In genomic region chr13:100588350-100589177, GRCh38 we compare ENCODE assay signal across 1 cellular context.
TF ChIP-seq lines count a peak whose summit lies in the region.

Gene GGACT, minus strand, starts transcription at chr13:100588789. Its CDS starts 56,198 bp downstream, at chr13:100532591.

TF ChIP-seq in HEK293, 187 proteins besides CTCF, POLR2A, EP300 and RAD21 (continued from another document and continues in another):
- TF ChIP-seq PRDM10 (tag by site-specific recombination; IDR thresholded peaks at IDR 0.05) (no peak), ZFP3 (tag by site-specific recombination; IDR thresholded peaks at IDR 0.05; ENCODE audit: low read depth) (no peak), ZBTB17 (tag by site-specific recombination; IDR thresholded peaks at IDR 0.05) (no peak), ZNF366 (tag by site-specific recombination; conservative IDR thresholded peaks at IDR 0.05) (no peak), SP7 (tag by site-specific recombination; IDR thresholded peaks at IDR 0.05) (peak; percentile 27; the same call in 1 of the 2 replicates), GLIS2 (tag by site-specific recombination; IDR thresholded peaks at IDR 0.05) (peak; percentile 34; the same call in 1 of the 2 replicates), WT1 (tag by site-specific recombination; IDR thresholded peaks at IDR 0.05) (no peak), BCL11A (tag by site-specific recombination; IDR thresholded peaks at IDR 0.05; ENCODE audit: low read depth) (no peak), PBX3 (CRISPR knock-in tag; IDR thresholded peaks at IDR 0.05) (no peak), ZNF596 (tag by site-specific recombination; IDR thresholded peaks at IDR 0.05) (peak; percentile 39; the same call in 1 of the 2 replicates), ZBTB44 (tag by site-specific recombination; IDR thresholded peaks at IDR 0.05) (peak; percentile 63), YY2 (tag by site-specific recombination; IDR thresholded peaks at IDR 0.05) (no peak), ZNF184 (tag by site-specific recombination; IDR thresholded peaks at IDR 0.05) (no peak), ZNF266 (tag by site-specific recombination; IDR thresholded peaks at IDR 0.05; ENCODE audit: low read depth) (no peak), INSM2 (tag by site-specific recombination; IDR thresholded peaks at IDR 0.05) (no peak), ZNF19 (tag by site-specific recombination; IDR thresholded peaks at IDR 0.05; ENCODE audit: low read depth) (no peak), GLIS1 (tag by site-specific recombination; IDR thresholded peaks at IDR 0.05) (no peak), ZNF324 (tag by site-specific recombination; IDR thresholded peaks at IDR 0.05) (no peak), ZXDB (tag by site-specific recombination; IDR thresholded peaks at IDR 0.05) (peak; percentile 53; the same call in 1 of the 2 replicates), ZNF10 (tag by site-specific recombination; IDR thresholded peaks at IDR 0.05) (no peak), ZFP37 (tag by site-specific recombination; IDR thresholded peaks at IDR 0.05) (no peak), HOXC10 (CRISPR knock-in tag; IDR thresholded peaks at IDR 0.05) (no peak; the same call in 1 of the 2 replicates), GLI4 (tag by site-specific recombination; IDR thresholded peaks at IDR 0.05) (no peak), ZNF394 (tag by site-specific recombination; IDR thresholded peaks at IDR 0.05; ENCODE audit: borderline replicate concordance) (no peak), ZNF16 (tag by site-specific recombination; IDR thresholded peaks at IDR 0.05; ENCODE audit: low read depth) (no peak), ZNF174 (tag by site-specific recombination; IDR thresholded peaks at IDR 0.05) (no peak)
- TF ChIP-seq, protein P1, sequence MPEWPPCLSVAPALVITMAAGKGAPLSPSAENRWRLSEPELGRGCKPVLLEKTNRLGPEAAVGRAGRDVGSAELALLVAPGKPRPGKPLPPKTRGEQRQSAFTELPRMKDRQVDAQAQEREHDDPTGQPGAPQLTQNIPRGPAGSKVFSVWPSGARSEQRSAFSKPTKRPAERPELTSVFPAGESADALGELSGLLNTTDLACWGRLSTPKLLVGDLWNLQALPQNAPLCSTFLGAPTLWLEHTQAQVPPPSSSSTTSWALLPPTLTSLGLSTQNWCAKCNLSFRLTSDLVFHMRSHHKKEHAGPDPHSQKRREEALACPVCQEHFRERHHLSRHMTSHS (tag by site-specific recombination; IDR thresholded peaks at IDR 0.05) = no peak
- TF ChIP-seq, protein P2, sequence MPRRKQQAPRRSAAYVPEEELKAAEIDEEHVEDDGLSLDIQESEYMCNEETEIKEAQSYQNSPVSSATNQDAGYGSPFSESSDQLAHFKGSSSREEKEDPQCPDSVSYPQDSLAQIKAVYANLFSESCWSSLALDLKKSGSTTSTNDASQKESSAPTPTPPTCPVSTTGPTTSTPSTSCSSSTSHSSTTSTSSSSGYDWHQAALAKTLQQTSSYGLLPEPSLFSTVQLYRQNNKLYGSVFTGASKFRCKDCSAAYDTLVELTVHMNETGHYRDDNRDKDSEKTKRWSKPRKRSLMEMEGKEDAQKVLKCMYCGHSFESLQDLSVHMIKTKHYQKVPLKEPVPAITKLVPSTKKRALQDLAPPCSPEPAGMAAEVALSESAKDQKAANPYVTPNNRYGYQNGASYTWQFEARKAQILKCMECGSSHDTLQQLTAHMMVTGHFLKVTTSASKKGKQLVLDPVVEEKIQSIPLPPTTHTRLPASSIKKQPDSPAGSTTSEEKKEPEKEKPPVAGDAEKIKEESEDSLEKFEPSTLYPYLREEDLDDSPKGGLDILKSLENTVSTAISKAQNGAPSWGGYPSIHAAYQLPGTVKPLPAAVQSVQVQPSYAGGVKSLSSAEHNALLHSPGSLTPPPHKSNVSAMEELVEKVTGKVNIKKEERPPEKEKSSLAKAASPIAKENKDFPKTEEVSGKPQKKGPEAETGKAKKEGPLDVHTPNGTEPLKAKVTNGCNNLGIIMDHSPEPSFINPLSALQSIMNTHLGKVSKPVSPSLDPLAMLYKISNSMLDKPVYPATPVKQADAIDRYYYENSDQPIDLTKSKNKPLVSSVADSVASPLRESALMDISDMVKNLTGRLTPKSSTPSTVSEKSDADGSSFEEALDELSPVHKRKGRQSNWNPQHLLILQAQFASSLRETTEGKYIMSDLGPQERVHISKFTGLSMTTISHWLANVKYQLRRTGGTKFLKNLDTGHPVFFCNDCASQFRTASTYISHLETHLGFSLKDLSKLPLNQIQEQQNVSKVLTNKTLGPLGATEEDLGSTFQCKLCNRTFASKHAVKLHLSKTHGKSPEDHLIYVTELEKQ (tag by site-specific recombination; IDR thresholded peaks at IDR 0.05; ENCODE audit: borderline replicate concordance) = no peak
- TF ChIP-seq, protein P3, sequence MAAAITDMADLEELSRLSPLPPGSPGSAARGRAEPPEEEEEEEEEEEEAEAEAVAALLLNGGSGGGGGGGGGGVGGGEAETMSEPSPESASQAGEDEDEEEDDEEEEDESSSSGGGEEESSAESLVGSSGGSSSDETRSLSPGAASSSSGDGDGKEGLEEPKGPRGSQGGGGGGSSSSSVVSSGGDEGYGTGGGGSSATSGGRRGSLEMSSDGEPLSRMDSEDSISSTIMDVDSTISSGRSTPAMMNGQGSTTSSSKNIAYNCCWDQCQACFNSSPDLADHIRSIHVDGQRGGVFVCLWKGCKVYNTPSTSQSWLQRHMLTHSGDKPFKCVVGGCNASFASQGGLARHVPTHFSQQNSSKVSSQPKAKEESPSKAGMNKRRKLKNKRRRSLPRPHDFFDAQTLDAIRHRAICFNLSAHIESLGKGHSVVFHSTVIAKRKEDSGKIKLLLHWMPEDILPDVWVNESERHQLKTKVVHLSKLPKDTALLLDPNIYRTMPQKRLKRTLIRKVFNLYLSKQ (tag by site-specific recombination; IDR thresholded peaks at IDR 0.05; ENCODE audit: borderline replicate concordance) = no peak
- TF ChIP-seq, protein P4, sequence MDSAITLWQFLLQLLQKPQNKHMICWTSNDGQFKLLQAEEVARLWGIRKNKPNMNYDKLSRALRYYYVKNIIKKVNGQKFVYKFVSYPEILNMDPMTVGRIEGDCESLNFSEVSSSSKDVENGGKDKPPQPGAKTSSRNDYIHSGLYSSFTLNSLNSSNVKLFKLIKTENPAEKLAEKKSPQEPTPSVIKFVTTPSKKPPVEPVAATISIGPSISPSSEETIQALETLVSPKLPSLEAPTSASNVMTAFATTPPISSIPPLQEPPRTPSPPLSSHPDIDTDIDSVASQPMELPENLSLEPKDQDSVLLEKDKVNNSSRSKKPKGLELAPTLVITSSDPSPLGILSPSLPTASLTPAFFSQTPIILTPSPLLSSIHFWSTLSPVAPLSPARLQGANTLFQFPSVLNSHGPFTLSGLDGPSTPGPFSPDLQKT (IDR thresholded peaks at IDR 0.05; ENCODE audit: borderline replicate concordance, low read depth, low read length) = no peak
- TF ChIP-seq, protein P5, sequence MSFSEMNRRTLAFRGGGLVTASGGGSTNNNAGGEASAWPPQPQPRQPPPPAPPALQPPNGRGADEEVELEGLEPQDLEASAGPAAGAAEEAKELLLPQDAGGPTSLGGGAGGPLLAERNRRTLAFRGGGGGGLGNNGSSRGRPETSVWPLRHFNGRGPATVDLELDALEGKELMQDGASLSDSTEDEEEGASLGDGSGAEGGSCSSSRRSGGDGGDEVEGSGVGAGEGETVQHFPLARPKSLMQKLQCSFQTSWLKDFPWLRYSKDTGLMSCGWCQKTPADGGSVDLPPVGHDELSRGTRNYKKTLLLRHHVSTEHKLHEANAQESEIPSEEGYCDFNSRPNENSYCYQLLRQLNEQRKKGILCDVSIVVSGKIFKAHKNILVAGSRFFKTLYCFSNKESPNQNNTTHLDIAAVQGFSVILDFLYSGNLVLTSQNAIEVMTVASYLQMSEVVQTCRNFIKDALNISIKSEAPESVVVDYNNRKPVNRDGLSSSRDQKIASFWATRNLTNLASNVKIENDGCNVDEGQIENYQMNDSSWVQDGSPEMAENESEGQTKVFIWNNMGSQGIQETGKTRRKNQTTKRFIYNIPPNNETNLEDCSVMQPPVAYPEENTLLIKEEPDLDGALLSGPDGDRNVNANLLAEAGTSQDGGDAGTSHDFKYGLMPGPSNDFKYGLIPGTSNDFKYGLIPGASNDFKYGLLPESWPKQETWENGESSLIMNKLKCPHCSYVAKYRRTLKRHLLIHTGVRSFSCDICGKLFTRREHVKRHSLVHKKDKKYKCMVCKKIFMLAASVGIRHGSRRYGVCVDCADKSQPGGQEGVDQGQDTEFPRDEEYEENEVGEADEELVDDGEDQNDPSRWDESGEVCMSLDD (tag by site-specific recombination; IDR thresholded peaks at IDR 0.05) = no peak
- TF ChIP-seq, protein P6, sequence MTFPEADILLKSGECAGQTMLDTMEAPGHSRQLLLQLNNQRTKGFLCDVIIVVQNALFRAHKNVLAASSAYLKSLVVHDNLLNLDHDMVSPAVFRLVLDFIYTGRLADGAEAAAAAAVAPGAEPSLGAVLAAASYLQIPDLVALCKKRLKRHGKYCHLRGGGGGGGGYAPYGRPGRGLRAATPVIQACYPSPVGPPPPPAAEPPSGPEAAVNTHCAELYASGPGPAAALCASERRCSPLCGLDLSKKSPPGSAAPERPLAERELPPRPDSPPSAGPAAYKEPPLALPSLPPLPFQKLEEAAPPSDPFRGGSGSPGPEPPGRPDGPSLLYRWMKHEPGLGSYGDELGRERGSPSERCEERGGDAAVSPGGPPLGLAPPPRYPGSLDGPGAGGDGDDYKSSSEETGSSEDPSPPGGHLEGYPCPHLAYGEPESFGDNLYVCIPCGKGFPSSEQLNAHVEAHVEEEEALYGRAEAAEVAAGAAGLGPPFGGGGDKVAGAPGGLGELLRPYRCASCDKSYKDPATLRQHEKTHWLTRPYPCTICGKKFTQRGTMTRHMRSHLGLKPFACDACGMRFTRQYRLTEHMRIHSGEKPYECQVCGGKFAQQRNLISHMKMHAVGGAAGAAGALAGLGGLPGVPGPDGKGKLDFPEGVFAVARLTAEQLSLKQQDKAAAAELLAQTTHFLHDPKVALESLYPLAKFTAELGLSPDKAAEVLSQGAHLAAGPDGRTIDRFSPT (tag by site-specific recombination; IDR thresholded peaks at IDR 0.05) = no peak
- TF ChIP-seq, protein P7, sequence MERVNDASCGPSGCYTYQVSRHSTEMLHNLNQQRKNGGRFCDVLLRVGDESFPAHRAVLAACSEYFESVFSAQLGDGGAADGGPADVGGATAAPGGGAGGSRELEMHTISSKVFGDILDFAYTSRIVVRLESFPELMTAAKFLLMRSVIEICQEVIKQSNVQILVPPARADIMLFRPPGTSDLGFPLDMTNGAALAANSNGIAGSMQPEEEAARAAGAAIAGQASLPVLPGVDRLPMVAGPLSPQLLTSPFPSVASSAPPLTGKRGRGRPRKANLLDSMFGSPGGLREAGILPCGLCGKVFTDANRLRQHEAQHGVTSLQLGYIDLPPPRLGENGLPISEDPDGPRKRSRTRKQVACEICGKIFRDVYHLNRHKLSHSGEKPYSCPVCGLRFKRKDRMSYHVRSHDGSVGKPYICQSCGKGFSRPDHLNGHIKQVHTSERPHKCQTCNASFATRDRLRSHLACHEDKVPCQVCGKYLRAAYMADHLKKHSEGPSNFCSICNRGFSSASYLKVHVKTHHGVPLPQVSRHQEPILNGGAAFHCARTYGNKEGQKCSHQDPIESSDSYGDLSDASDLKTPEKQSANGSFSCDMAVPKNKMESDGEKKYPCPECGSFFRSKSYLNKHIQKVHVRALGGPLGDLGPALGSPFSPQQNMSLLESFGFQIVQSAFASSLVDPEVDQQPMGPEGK (tag by site-specific recombination; IDR thresholded peaks at IDR 0.05) = no peak
